1 cellular context compared by ENCODE assay signal in genomic region chr17:82520041-82520910, GRCh38.
A peak's percentile ranks its signal among the peaks of the same experiment; 100 is the strongest.
TF ChIP-seq lines count a peak whose summit lies in the region.

No MANE protein-coding gene starts in this region.

TF ChIP-seq in HepG2, 621 proteins besides CTCF, POLR2A, EP300 and RAD21 (continued from another document and continues in another):
- no peak for TF ChIP-seq ZBTB10 (CRISPR knock-in tag; IDR thresholded peaks at IDR 0.05; ENCODE audit: borderline replicate concordance)
- TF ChIP-seq NFRKB (IDR thresholded peaks at IDR 0.05) = no peak
- TF ChIP-seq RBM22 (optimal IDR thresholded peaks at IDR 0.05; ENCODE audit: low read length) = no peak
- no peak for TF ChIP-seq ZNF224 (CRISPR knock-in tag; IDR thresholded peaks at IDR 0.05)
- no peak for TF ChIP-seq TAF1 (CRISPR knock-in tag; IDR thresholded peaks at IDR 0.05)
- TF ChIP-seq ZBTB21 (CRISPR knock-in tag; IDR thresholded peaks at IDR 0.05) = no peak
- TF ChIP-seq TBP (CRISPR knock-in tag; IDR thresholded peaks at IDR 0.05) = 0 out of 2 replicates have a peak, but pooled peaks have one; percentile 15
- TF ChIP-seq ZNF878 (CRISPR knock-in tag; IDR thresholded peaks at IDR 0.05) = peak; percentile 25; the same call in 1 of the 2 replicates
- no peak for TF ChIP-seq TOE1 (CRISPR knock-in tag; IDR thresholded peaks at IDR 0.05)
- no peak for TF ChIP-seq NFKB2 (CRISPR knock-in tag; IDR thresholded peaks at IDR 0.05; ENCODE audit: borderline replicate concordance)
- TF ChIP-seq JUND (CRISPR knock-in tag; IDR thresholded peaks at IDR 0.05) = no peak
- no peak for TF ChIP-seq SNRNP70 (IDR thresholded peaks at IDR 0.05; ENCODE audit: low read depth, low read length)
- no peak for TF ChIP-seq ZNF431 (CRISPR knock-in tag; IDR thresholded peaks at IDR 0.05; ENCODE audit: borderline replicate concordance, low read depth)
- TF ChIP-seq SRY (CRISPR knock-in tag; IDR thresholded peaks at IDR 0.05) = no peak
- no peak for TF ChIP-seq NFE2L1 (CRISPR knock-in tag; IDR thresholded peaks at IDR 0.05; ENCODE audit: borderline replicate concordance)
- TF ChIP-seq CEBPG (CRISPR knock-in tag; IDR thresholded peaks at IDR 0.05) = no peak
- TF ChIP-seq RNF2 (conservative IDR thresholded peaks at IDR 0.05; ENCODE audit: low read depth) = no peak
- no peak; the same call in 1 of the 2 replicates for TF ChIP-seq FOXA3 (CRISPR knock-in tag; IDR thresholded peaks at IDR 0.05)
- no peak for TF ChIP-seq ZNF512 (CRISPR knock-in tag; IDR thresholded peaks at IDR 0.05)
- peak; percentile 53; the same call in 1 of the 2 replicates for TF ChIP-seq ZBTB14 (CRISPR knock-in tag; IDR thresholded peaks at IDR 0.05)
- TF ChIP-seq CSRNP1 (CRISPR knock-in tag; IDR thresholded peaks at IDR 0.05) = no peak; the same call in 1 of the 2 replicates
- TF ChIP-seq ZFP91 (CRISPR knock-in tag; IDR thresholded peaks at IDR 0.05; ENCODE audit: borderline replicate concordance) = no peak
- peak; percentile 65 for TF ChIP-seq RBFOX2 (IDR thresholded peaks at IDR 0.05; ENCODE audit: low read depth, low read length)
- TF ChIP-seq ZNF329 (CRISPR knock-in tag; IDR thresholded peaks at IDR 0.05; ENCODE audit: low read depth) = 0 out of 2 replicates have a peak, but pooled peaks have one; percentile 9
- TF ChIP-seq SSRP1 (CRISPR knock-in tag; IDR thresholded peaks at IDR 0.05) = no peak
- TF ChIP-seq RXRB (CRISPR knock-in tag; IDR thresholded peaks at IDR 0.05; ENCODE audit: borderline replicate concordance) = peak; percentile 40; the same call in 1 of the 2 replicates
- no peak for TF ChIP-seq CCAR2 (optimal IDR thresholded peaks at IDR 0.05; ENCODE audit: low read depth, low read length)
- TF ChIP-seq SP140L (CRISPR knock-in tag; IDR thresholded peaks at IDR 0.05; ENCODE audit: borderline replicate concordance) = no peak
- no peak for TF ChIP-seq GPN1 (CRISPR knock-in tag; IDR thresholded peaks at IDR 0.05; ENCODE audit: borderline replicate concordance)
- no peak for TF ChIP-seq AKNA (CRISPR knock-in tag; IDR thresholded peaks at IDR 0.05; ENCODE audit: borderline replicate concordance)
- TF ChIP-seq SIN3A (IDR thresholded peaks at IDR 0.05; ENCODE audit: borderline replicate concordance, low read depth, low read length) = 0 out of 2 replicates have a peak, but pooled peaks have one; percentile 9
- no peak for TF ChIP-seq ZNF740 (CRISPR knock-in tag; IDR thresholded peaks at IDR 0.05)
- peak; percentile 50 for TF ChIP-seq PRDM15 (CRISPR knock-in tag; IDR thresholded peaks at IDR 0.05)
- no peak for TF ChIP-seq FOXC1 (CRISPR knock-in tag; IDR thresholded peaks at IDR 0.05; ENCODE audit: borderline replicate concordance)
- TF ChIP-seq THAP8 (CRISPR knock-in tag; IDR thresholded peaks at IDR 0.05; ENCODE audit: borderline replicate concordance) = no peak
- TF ChIP-seq POLR2AphosphoS5 (IDR thresholded peaks at IDR 0.05; ENCODE audit: low read depth, low read length) = no peak
- no peak for TF ChIP-seq ZNF557 (CRISPR knock-in tag; IDR thresholded peaks at IDR 0.05)
- no peak for TF ChIP-seq ZNF33A (CRISPR knock-in tag; IDR thresholded peaks at IDR 0.05; ENCODE audit: borderline replicate concordance)
- no peak for TF ChIP-seq SKI (IDR thresholded peaks at IDR 0.05; ENCODE audit: partially characterized antibody)
- TF ChIP-seq ZNF263 (CRISPR knock-in tag; IDR thresholded peaks at IDR 0.05) = no peak
- no peak for TF ChIP-seq HMG20B (CRISPR knock-in tag; conservative IDR thresholded peaks at IDR 0.05)
- no peak for TF ChIP-seq SATB2 (CRISPR knock-in tag; IDR thresholded peaks at IDR 0.05)
- no peak for TF ChIP-seq JARID2 (CRISPR knock-in tag; IDR thresholded peaks at IDR 0.05; ENCODE audit: insufficient replicate concordance)
- TF ChIP-seq TCF7 (IDR thresholded peaks at IDR 0.05; ENCODE audit: low read depth) = no peak
- TF ChIP-seq HDAC6 (IDR thresholded peaks at IDR 0.05; ENCODE audit: low read depth, low read length) = no peak
- TF ChIP-seq ZNF432 (CRISPR knock-in tag; IDR thresholded peaks at IDR 0.05; ENCODE audit: borderline replicate concordance) = no peak
